In genomic region chr3:195909645-195910498, GRCh38 we compare ENCODE assay signal across 8 cellular contexts. TPM values are rescaled to one million over a fixed set of nuclear protein-coding genes. Genes with fewer than 3 reads are reported as not detected.
DNase-seq lines count a peak whose midpoint lies in the region; ATAC-seq and TF ChIP-seq lines count a peak whose summit lies in the region.

No MANE protein-coding gene starts in this region.

- peak; percentile 99 for DNase-seq in 8988T
- peak; percentile 89 for DNase-seq in NCI-H2227 (lab: John Stamatoyannopoulos, UW; ENCODE audit: unreplicated experiment)
- peak; percentile 83 to 90 for DNase-seq in activated CD4-positive, alpha-beta T cell treated with anti-CD3 and anti-CD28 coated beads for 24 hours (ENCODE audit: low read depth in 2 of 2)
- DNase-seq in chondrocyte (ENCODE audit: low spot score) = peak; percentile 92
- DNase-seq in kidney tubule cell (ENCODE audit: low spot score) = peak; percentile 78
- DNase-seq in stimulated activated CD4-positive, alpha-beta T cell treated with anti-CD3 and anti-CD28 coated beads, Interleukin-1b, Interleukin-23, amount 100 ng/mL, for 24 hours (ENCODE audit: low read depth in 4 of 4, low spot score in 1 of 4) = peak; percentile 65 to 87 (median 80)

- no peaks in the 10 kb centered on the region for H3K36me3 Mint-ChIP-seq in chondrocyte (ENCODE audit: low read depth)

- peak; percentile 39 for ATAC-seq in GM18867 (IDR thresholded peaks at IDR 0.05; ENCODE audit: unreplicated experiment)
- peak; percentile 31 for ATAC-seq in HG03108 (IDR thresholded peaks at IDR 0.05; ENCODE audit: unreplicated experiment)

- H3K27me3 Mint-ChIP-seq in chondrocyte (ENCODE audit: low read depth) = no peaks in the 10 kb centered on the region

- peak overlapping the region; percentile 68 for H3K4me3 Mint-ChIP-seq in chondrocyte (ENCODE audit: unreplicated experiment)

- no peaks in the 10 kb centered on the region for H3K9me3 Mint-ChIP-seq in chondrocyte (ENCODE audit: low read depth)

- TF ChIP-seq CTCF in chondrocyte (IDR thresholded peaks at IDR 0.05) = peak; percentile 4

- H3K27ac Mint-ChIP-seq in chondrocyte (ENCODE audit: unreplicated experiment) = peak overlapping the region; percentile 12

- H3K4me1 Mint-ChIP-seq in chondrocyte (ENCODE audit: low read depth) = peaks cover 34% of the 10 kb centered on the region

RNA-seq across cellular contexts. Expression of gene TNK2, which starts 1.5 kb away (rescaled TPM):
- 35.5 to 39.8 TPM (median 38.6 TPM) in 3 replicates for total RNA-seq in chondrocyte

Comparison
In these comparisons a context has a peak if more than half of its experiments do, and no peak if none do; other contexts are left out.
1. Peak in every context shown above with its lines: DNase-seq and ATAC-seq.